ENCODE assay signal across 9 cellular contexts in genomic region chr17:82892869-82893565, GRCh38. TPM values are rescaled to one million over a fixed set of nuclear protein-coding genes. Genes with fewer than 3 reads are reported as not detected.
DNase-seq lines count a peak whose midpoint lies in the region; ATAC-seq and TF ChIP-seq lines count a peak whose summit lies in the region.
"Had no signal": no experiment of that assay in that cellular context is flagged by ENCODE, and none has a peak within 500 bp of the region (broad histone marks: within the 10 kb centered on the region; RNA-seq: fewer than 3 reads in every experiment).

No MANE protein-coding gene starts in this region.

- H3K27ac ChIP-seq in transverse colon (peak overlapping the region in 3 of 4 donors; percentile 11 to 24 (median 20)), tibial artery (no peak overlapping the region), H9 (ENCODE audit: insufficient read length, low read depth, low read length) (no peak overlapping the region)

- H3K4ac ChIP-seq in H9 (ENCODE audit: low read depth, low read length): no peak overlapping the region

- intact Hi-C loops in activated CD4-positive, alpha-beta T cell treated with anti-CD3 and anti-CD28 coated beads, Interleukin-2, amount 10 ng/mL, durations not matched to agents 24 days and 14 days (cut with micrococcal nuclease): no loop called here
- intact Hi-C loops in transverse colon (cut with DNase I; ENCODE audit: low total_unique reads) (no loop called here), tibial artery (cut with DNase I; ENCODE audit: low total_unique reads) (no loop called here)

- H3K9ac ChIP-seq in H9 (ENCODE audit: extremely low read depth, insufficient read length, low read length): no peak overlapping the region

- H4K20me1 ChIP-seq in H9 (ENCODE audit: control insufficient read depth, insufficient read depth, insufficient read length): no peaks in the 10 kb centered on the region

- in situ Hi-C loops in transverse colon (cut with MboI; ENCODE audit: low pct_ligation_motif_present in 1 of 4, low pct_unique_long_range_greater_than_20kb in 1 of 4, low sequenced_read_pairs in 3 of 4): no loop called here

- no peak overlapping the region for H3K23ac ChIP-seq in H9 (ENCODE audit: insufficient read length, low read depth, low read length)

- H3K4me1 Mint-ChIP-seq in activated CD4-positive, alpha-beta T cell treated with anti-CD3 and anti-CD28 coated beads, Interleukin-2, amount 10 ng/mL, durations not matched to agents 24 days and 14 days: peaks cover 29% of the 10 kb centered on the region
- H3K4me1 Mint-ChIP-seq in activated naive CD8-positive, alpha-beta T cell treated with anti-CD3 and anti-CD28 coated beads, Interleukin-2, amount 50 U/mL, for 24 hours: peaks cover 31% of the 10 kb centered on the region
- H3K4me1 Mint-ChIP-seq in nephron progenitor cell (peaks cover 54% of the 10 kb centered on the region), H9 (peaks cover 22 to 26% of the 10 kb centered on the region in 2 experiments)

- H4K5ac ChIP-seq in H9 (ENCODE audit: insufficient read length, low read depth, low read length): no peak overlapping the region

- H2BK15ac ChIP-seq in H9 (ENCODE audit: low read depth, low read length): no peak overlapping the region

- no peak overlapping the region for H3K56ac ChIP-seq in H9 (ENCODE audit: insufficient read length, low read depth, low read length)

- H3K9me3 Mint-ChIP-seq in activated CD4-positive, alpha-beta T cell treated with anti-CD3 and anti-CD28 coated beads, Interleukin-2, amount 10 ng/mL, durations not matched to agents 24 days and 14 days: no peaks in the 10 kb centered on the region
- H3K9me3 Mint-ChIP-seq in activated naive CD8-positive, alpha-beta T cell treated with anti-CD3 and anti-CD28 coated beads, Interleukin-2, amount 50 U/mL, for 24 hours: no peaks in the 10 kb centered on the region
- H3K9me3 Mint-ChIP-seq in nephron progenitor cell: peaks cover 5% of the 10 kb centered on the region
- H3K9me3 Mint-ChIP-seq in H9: no peaks in the 10 kb centered on the region

- no peak overlapping the region for H3K4me2 ChIP-seq in H9 (ENCODE audit: insufficient read depth, insufficient read length, low read length)

- H3K23me2 ChIP-seq in H9 (ENCODE audit: insufficient read length, low read depth, low read length, poor library complexity, severe bottlenecking): no peaks in the 10 kb centered on the region

- H2AFZ ChIP-seq in H9 (ENCODE audit: low read length): no peak overlapping the region

- no peak overlapping the region for H4K8ac ChIP-seq in H9 (replicated peaks; ENCODE audit: insufficient read length, low read depth, low read length)

- H3K4me3 ChIP-seq in transverse colon (no peak overlapping the region), tibial artery (no peak overlapping the region)

- no peak overlapping the region for H2BK20ac ChIP-seq in H9 (ENCODE audit: low read depth, low read length, poor library complexity, severe bottlenecking)

- H2BK12ac ChIP-seq in H9 (ENCODE audit: insufficient read length, low read depth, low read length): no peak overlapping the region

- H3K4me1 ChIP-seq in transverse colon: peaks cover 9 to 57% (median 25%) of the 10 kb centered on the region in 4 donors
- peaks cover 0 to 25% (median 4%) of the 10 kb centered on the region in 4 donors for H3K4me1 ChIP-seq in tibial artery
- H3K4me1 ChIP-seq in H9 (ENCODE audit: insufficient read depth, low read length): no peaks in the 10 kb centered on the region; the same call in 1 of the 2 replicates

- H3K27me3 ChIP-seq in transverse colon: no peaks in the 10 kb centered on the region
- H3K27me3 ChIP-seq in tibial artery: no peaks in the 10 kb centered on the region
- H3K27me3 ChIP-seq in H9 (ENCODE audit: insufficient read depth, low read length): no peaks in the 10 kb centered on the region

- H3K14ac ChIP-seq in H9 (ENCODE audit: insufficient read depth, low read length): no peak overlapping the region

- peak overlapping the region; percentile 73 for H3K4me3 Mint-ChIP-seq in activated CD4-positive, alpha-beta T cell treated with anti-CD3 and anti-CD28 coated beads, Interleukin-2, amount 10 ng/mL, durations not matched to agents 24 days and 14 days
- H3K4me3 Mint-ChIP-seq in activated naive CD8-positive, alpha-beta T cell treated with anti-CD3 and anti-CD28 coated beads, Interleukin-2, amount 50 U/mL, for 24 hours: peak overlapping the region; percentile 58
- no peak overlapping the region for H3K4me3 Mint-ChIP-seq in nephron progenitor cell
- no peak overlapping the region for H3K4me3 Mint-ChIP-seq in H9

- 60 to 75% methylated on average over 4 to 27 of the region's 27 CpGs for WGBS in transverse colon (ENCODE audit: low coverage in 1 of 2), 2 donors
- no CpG with 5 or more reads among the region's 27 CpGs for WGBS in H9 (ENCODE audit: extremely low coverage, insufficient read length, low lambda C conversion rate)

- H2BK5ac ChIP-seq in H9 (ENCODE audit: insufficient read length, low read length): no peak overlapping the region

- no peaks in the 10 kb centered on the region for H3K27me3 Mint-ChIP-seq in activated CD4-positive, alpha-beta T cell treated with anti-CD3 and anti-CD28 coated beads, Interleukin-2, amount 10 ng/mL, durations not matched to agents 24 days and 14 days
- no peaks in the 10 kb centered on the region for H3K27me3 Mint-ChIP-seq in activated naive CD8-positive, alpha-beta T cell treated with anti-CD3 and anti-CD28 coated beads, Interleukin-2, amount 50 U/mL, for 24 hours
- no peaks in the 10 kb centered on the region for H3K27me3 Mint-ChIP-seq in nephron progenitor cell (ENCODE audit: low read depth, poor library complexity)
- no peaks in the 10 kb centered on the region for H3K27me3 Mint-ChIP-seq in H9 (ENCODE audit: low read depth)

- H3K27ac Mint-ChIP-seq in activated CD4-positive, alpha-beta T cell treated with anti-CD3 and anti-CD28 coated beads, Interleukin-2, amount 10 ng/mL, durations not matched to agents 24 days and 14 days: peak overlapping the region; percentile 93
- peak overlapping the region; percentile 77 for H3K27ac Mint-ChIP-seq in activated naive CD8-positive, alpha-beta T cell treated with anti-CD3 and anti-CD28 coated beads, Interleukin-2, amount 50 U/mL, for 24 hours
- H3K27ac Mint-ChIP-seq in nephron progenitor cell (peak overlapping the region; percentile 82), H9 (peak overlapping the region in 1 of 3 experiments; percentile 67; a peak in 3 of 7 replicates)

- ATAC-seq in activated naive CD8-positive, alpha-beta T cell treated with anti-CD3 and anti-CD28 coated beads, Interleukin-2, amount 50 U/mL, for 24 hours: peak; percentile 90

- TF ChIP-seq EP300 in transverse colon (IDR thresholded peaks at IDR 0.05; ENCODE audit: low read depth): no peak

- H3K18ac ChIP-seq in H9 (ENCODE audit: insufficient read length, low read depth, low read length): no peak overlapping the region

- H2BK120ac ChIP-seq in H9 (ENCODE audit: low read depth, low read length, poor library complexity, severe bottlenecking): no peak overlapping the region

- H3K9me3 ChIP-seq in transverse colon (no peaks in the 10 kb centered on the region), tibial artery (no peaks in the 10 kb centered on the region), H9 (ENCODE audit: control insufficient read depth, low read depth, low read length) (no peaks in the 10 kb centered on the region)

- TF ChIP-seq CTCF in nephron progenitor cell (IDR thresholded peaks at IDR 0.05) (no peak), transverse colon (IDR thresholded peaks at IDR 0.05) (no peak), GM10266 (IDR thresholded peaks at IDR 0.05; ENCODE audit: control insufficient read depth, insufficient read depth, low read depth, missing control alignments) (no peak), tibial artery (IDR thresholded peaks at IDR 0.05) (no peak), H9 (conservative IDR thresholded peaks at IDR 0.05) (no peak)

- no peaks in the 10 kb centered on the region for H3K79me1 ChIP-seq in H9 (ENCODE audit: insufficient read depth, low read depth, low read length, poor library complexity, severe bottlenecking)

- DNase-seq in activated CD4-positive, alpha-beta T cell treated with anti-CD3 and anti-CD28 coated beads, Interleukin-2, amount 10 ng/mL, durations not matched to agents 24 days and 14 days: peak; percentile 90
- DNase-seq in activated naive CD8-positive, alpha-beta T cell treated with anti-CD3 and anti-CD28 coated beads, Interleukin-2, amount 50 U/mL, for 24 hours: peak; percentile 53
- DNase-seq in nephron progenitor cell: no peak
- DNase-seq in transverse colon: peak; percentile 45
- no peak for DNase-seq in GM10266 (ENCODE audit: extremely low spot score)
- DNase-seq in NCI-H510A (lab: John Stamatoyannopoulos, UW): no peak
- no peak for DNase-seq in tibial artery
- no peak for DNase-seq in H9
- DNase-seq: NCI-H748 treated with DMSO at 0.1 percent for 48 hours had no signal

- H3T11ph ChIP-seq in H9 (ENCODE audit: low read length): no peak overlapping the region

- no peak for TF ChIP-seq POLR2A in transverse colon (IDR thresholded peaks at IDR 0.05)

- H2AK5ac ChIP-seq in H9 (ENCODE audit: insufficient read length, low read length): no peak overlapping the region

- H4K91ac ChIP-seq in H9 (ENCODE audit: insufficient read length, low read depth, low read length): no peak overlapping the region

- H3K79me2 ChIP-seq in H9 (ENCODE audit: insufficient read depth, low read length): no peaks in the 10 kb centered on the region

- H3K36me3 ChIP-seq in transverse colon (no peaks in the 10 kb centered on the region), tibial artery (peaks cover 0 to 19% (median 13%) of the 10 kb centered on the region in 3 donors)

- H3K36me3 Mint-ChIP-seq in activated CD4-positive, alpha-beta T cell treated with anti-CD3 and anti-CD28 coated beads, Interleukin-2, amount 10 ng/mL, durations not matched to agents 24 days and 14 days (ENCODE audit: low read depth): peaks cover 48% of the 10 kb centered on the region
- peaks cover 20% of the 10 kb centered on the region for H3K36me3 Mint-ChIP-seq in activated naive CD8-positive, alpha-beta T cell treated with anti-CD3 and anti-CD28 coated beads, Interleukin-2, amount 50 U/mL, for 24 hours (ENCODE audit: low read depth)
- peaks cover 38% of the 10 kb centered on the region for H3K36me3 Mint-ChIP-seq in nephron progenitor cell (ENCODE audit: low read depth)
- peaks cover 16 to 67% (median 59%) of the 10 kb centered on the region in 3 experiments for H3K36me3 Mint-ChIP-seq in H9 (ENCODE audit: insufficient read depth in 1 of 3, low read depth in 3 of 3)

RNA-seq across cellular contexts. Expression of gene ZNF750, which starts 53.2 kb away (rescaled TPM):
- total RNA-seq in activated CD4-positive, alpha-beta T cell treated with anti-CD3 and anti-CD28 coated beads, Interleukin-2, amount 10 ng/mL, durations not matched to agents 24 days and 14 days: not detected in 2 replicates
- total RNA-seq in transverse colon: not detected
- total RNA-seq in H9 (2021): 0.09 TPM in 1 of 2 replicates, not detected in the other

Comparison
In these comparisons a context has a peak if more than half of its experiments do, and no peak if none do; other contexts are left out.
1. DNase-seq: peak in activated CD4-positive, alpha-beta T cell treated with anti-CD3 and anti-CD28 coated beads, Interleukin-2, amount 10 ng/mL, durations not matched to agents 24 days and 14 days (single experiment), activated naive CD8-positive, alpha-beta T cell treated with anti-CD3 and anti-CD28 coated beads, Interleukin-2, amount 50 U/mL, for 24 hours (single experiment) and transverse colon (single experiment); none in nephron progenitor cell (single experiment), GM10266 (single experiment), NCI-H510A (single experiment), tibial artery (0 of 2) and H9 (single experiment).
2. H3K4me3 Mint-ChIP-seq: peak in activated CD4-positive, alpha-beta T cell treated with anti-CD3 and anti-CD28 coated beads, Interleukin-2, amount 10 ng/mL, durations not matched to agents 24 days and 14 days (single experiment) and activated naive CD8-positive, alpha-beta T cell treated with anti-CD3 and anti-CD28 coated beads, Interleukin-2, amount 50 U/mL, for 24 hours (single experiment); none in nephron progenitor cell (single experiment) and H9 (0 of 2).
3. H3K27ac ChIP-seq: peak in transverse colon (3 of 4); none in tibial artery (0 of 2) and H9 (single experiment).